ENCODE assay signal across 17 cellular contexts in the genomic region with DNA sequence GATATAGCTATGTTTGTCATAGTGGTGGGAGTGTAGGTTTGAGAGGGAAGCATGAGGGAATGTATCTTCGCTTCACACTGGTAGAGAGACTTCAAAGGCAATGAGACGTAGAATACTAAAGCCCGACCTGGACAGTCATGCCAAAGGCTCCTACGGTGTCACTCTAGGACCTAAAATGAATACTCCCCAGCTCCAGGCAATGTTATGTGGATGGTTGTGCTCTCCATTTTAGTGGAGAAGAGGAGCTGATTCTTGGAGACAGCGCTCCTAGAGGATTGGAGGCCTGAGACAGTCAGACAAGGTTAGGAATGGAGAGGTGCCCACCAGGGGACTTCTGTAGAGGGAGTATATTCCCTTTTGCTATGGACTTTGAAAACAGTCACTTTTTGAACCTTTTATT.
"Had no signal": no experiment of that assay in that cellular context is flagged by ENCODE, and none has a peak within 500 bp of the region (broad histone marks: within the 10 kb centered on the region; RNA-seq: fewer than 3 reads in every experiment).

No MANE protein-coding gene starts in this region.

- H3K4me1 Mint-ChIP-seq: naive B cell; stimulated activated naive B cell treated with anti-CD40 and anti-IgM and Interleukin-4, amounts not matched to agents 10 μg/mL and 1 μg/mL and 100 μg/mL, for 72 hours; stimulated activated naive CD8-positive, alpha-beta T cell treated with anti-CD3 and anti-CD28 coated beads, Interleukin-15, amount 100 ng/mL, for 72 hours had no signal

- DNase-seq: effector CD8-positive, alpha-beta T cell; foreskin keratinocyte; kidney glomerular epithelial cell; mesendoderm; naive B cell; nephron progenitor cell; sigmoid colon; stimulated activated CD4-positive, alpha-beta T cell treated with anti-CD3 and anti-CD28 coated beads, Interleukin-2, amount 100 ng/mL, for 24 hours; stimulated activated CD4-positive, alpha-beta T cell treated with anti-CD3 and anti-CD28 coated beads, Interleukin-4, amount 100 ng/mL, for 4 hours; stimulated activated naive B cell treated with anti-CD40 and anti-IgM and Interleukin-4, amounts not matched to agents 10 μg/mL and 1 μg/mL and 100 μg/mL, for 72 hours; stimulated activated naive CD8-positive, alpha-beta T cell treated with anti-CD3 and anti-CD28 coated beads, Interleukin-15, amount 100 ng/mL, for 72 hours; transverse colon had no signal

- H3K27ac Mint-ChIP-seq: naive B cell; nephron progenitor cell; stimulated activated naive B cell treated with anti-CD40 and anti-IgM and Interleukin-4, amounts not matched to agents 10 μg/mL and 1 μg/mL and 100 μg/mL, for 72 hours; stimulated activated naive CD8-positive, alpha-beta T cell treated with anti-CD3 and anti-CD28 coated beads, Interleukin-15, amount 100 ng/mL, for 72 hours had no signal

- H3K9me3 Mint-ChIP-seq: stimulated activated naive B cell treated with anti-CD40 and anti-IgM and Interleukin-4, amounts not matched to agents 10 μg/mL and 1 μg/mL and 100 μg/mL, for 72 hours; stimulated activated naive CD8-positive, alpha-beta T cell treated with anti-CD3 and anti-CD28 coated beads, Interleukin-15, amount 100 ng/mL, for 72 hours had no signal

- H3K9me3 ChIP-seq: sigmoid colon, thoracic aorta, transverse colon had no signal

- H3K4me2 ChIP-seq: hepatocyte had no signal

- H3K4me1 ChIP-seq: foreskin keratinocyte, sigmoid colon, transverse colon had no signal

- H3K27me3 ChIP-seq: foreskin keratinocyte, hepatocyte, sigmoid colon, transverse colon had no signal

- H3K4me3 ChIP-seq: coronary artery, hepatocyte, sigmoid colon, skin epidermis, thoracic aorta, transverse colon had no signal

- H3K36me3 ChIP-seq: sigmoid colon, thoracic aorta, transverse colon had no signal

- H3K79me2 ChIP-seq: hepatocyte had no signal

- H3K36me3 Mint-ChIP-seq: naive B cell; stimulated activated naive B cell treated with anti-CD40 and anti-IgM and Interleukin-4, amounts not matched to agents 10 μg/mL and 1 μg/mL and 100 μg/mL, for 72 hours had no signal

- H3K4me3 Mint-ChIP-seq: naive B cell; nephron progenitor cell; stimulated activated naive B cell treated with anti-CD40 and anti-IgM and Interleukin-4, amounts not matched to agents 10 μg/mL and 1 μg/mL and 100 μg/mL, for 72 hours; stimulated activated naive CD8-positive, alpha-beta T cell treated with anti-CD3 and anti-CD28 coated beads, Interleukin-15, amount 100 ng/mL, for 72 hours had no signal

- ATAC-seq: foreskin keratinocyte; stimulated activated naive B cell treated with anti-CD40 and anti-IgM and Interleukin-4, amounts not matched to agents 10 μg/mL and 1 μg/mL and 100 μg/mL, for 72 hours; stimulated activated naive CD8-positive, alpha-beta T cell treated with anti-CD3 and anti-CD28 coated beads, Interleukin-15, amount 100 ng/mL, for 72 hours had no signal

- H2AFZ ChIP-seq: hepatocyte had no signal

- H3K27ac ChIP-seq: coronary artery, epithelial cell of prostate, foreskin keratinocyte, hepatocyte, sigmoid colon, skin epidermis, thoracic aorta, transverse colon had no signal
